ENCODE assay signal across 23 cellular contexts in the genomic region with DNA sequence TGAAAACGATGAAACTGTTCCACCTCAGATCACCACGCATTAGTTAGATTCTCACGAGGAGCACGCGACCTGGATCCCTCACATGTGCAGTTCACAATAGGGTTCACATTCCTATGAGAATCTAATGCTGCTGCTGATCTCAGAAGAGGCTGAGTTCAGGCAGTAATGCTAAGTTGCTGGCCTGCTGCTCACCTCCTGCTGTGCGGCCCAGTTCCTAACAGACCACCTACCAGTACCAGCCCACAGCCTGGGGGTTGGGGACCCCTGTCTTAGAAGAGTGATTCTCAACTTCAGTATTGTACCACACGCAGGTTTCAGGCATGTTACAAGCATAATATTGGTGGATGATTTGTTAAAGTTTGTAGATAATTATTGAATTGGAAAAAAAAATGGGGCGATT.
"Had no signal": no experiment of that assay in that cellular context is flagged by ENCODE, and none has a peak within 500 bp of the region (broad histone marks: within the 10 kb centered on the region; RNA-seq: fewer than 3 reads in every experiment).

No MANE protein-coding gene starts in this region.

- H3K27me3 ChIP-seq: brain microvascular endothelial cell, MG63, SJSA1 had no signal

- DNase-seq: activated CD4-positive, alpha-beta memory T cell treated with anti-CD3 and anti-CD28 coated beads for 36 hours; activated CD4-positive, alpha-beta T cell treated with anti-CD3 and anti-CD28 coated beads for 48 hours; activated CD4-positive, CD25-positive, alpha-beta regulatory T cell treated with anti-CD3 and anti-CD28 coated beads, Interleukin-2, amount 50 U/mL, for 72 hours; activated CD8-positive, alpha-beta memory T cell treated with anti-CD3 and anti-CD28 coated beads for 24 hours; activated effector memory CD4-positive, alpha-beta T cell treated with anti-CD3 and anti-CD28 coated beads, Interleukin-2, amount 50 U/mL, for 16 hours; activated naive CD4-positive, alpha-beta T cell treated with Interleukin-2 at 50 U/mL for 16 hours; activated naive CD8-positive, alpha-beta T cell treated with anti-CD3 and anti-CD28 coated beads for 36 hours; activated T-cell treated with anti-CD3 and anti-CD28 coated beads, Interleukin-2, amount 50 U/mL, for 4 hours; brain microvascular endothelial cell; cerebellar nuclear complex; MG63; MV-4-11; NCI-H1092 treated with DMSO at 0.1 percent for 48 hours; NCI-H1417 treated with DMSO at 0.1 percent for 48 hours; NCI-H1694; NCI-H2029; NCI-H2107; NCI-H345; NCI-H510A; NK-92 treated with Interleukin-12 subunit alpha and Interleukin-12 subunit beta, amount 100 ng/mL, for 24 hours; SHP77 had no signal

- H3K9me3 ChIP-seq: MG63, SJSA1 had no signal

- H3K4me1 ChIP-seq: SJSA1 had no signal

- H3K4me3 ChIP-seq: MG63, SJSA1 had no signal

- ATAC-seq: activated T-cell treated with anti-CD3 and anti-CD28 coated beads, Interleukin-2, amount 50 U/mL, for 4 hours; SK-N-SH treated with all-trans-retinoic acid at 6 μM for 48 hours had no signal

- H3K27ac ChIP-seq: brain microvascular endothelial cell, SJSA1 had no signal

- H3K36me3 ChIP-seq: brain microvascular endothelial cell, MG63, SJSA1 had no signal
